ENCODE assay signal across 1 cellular context in the genomic region with DNA sequence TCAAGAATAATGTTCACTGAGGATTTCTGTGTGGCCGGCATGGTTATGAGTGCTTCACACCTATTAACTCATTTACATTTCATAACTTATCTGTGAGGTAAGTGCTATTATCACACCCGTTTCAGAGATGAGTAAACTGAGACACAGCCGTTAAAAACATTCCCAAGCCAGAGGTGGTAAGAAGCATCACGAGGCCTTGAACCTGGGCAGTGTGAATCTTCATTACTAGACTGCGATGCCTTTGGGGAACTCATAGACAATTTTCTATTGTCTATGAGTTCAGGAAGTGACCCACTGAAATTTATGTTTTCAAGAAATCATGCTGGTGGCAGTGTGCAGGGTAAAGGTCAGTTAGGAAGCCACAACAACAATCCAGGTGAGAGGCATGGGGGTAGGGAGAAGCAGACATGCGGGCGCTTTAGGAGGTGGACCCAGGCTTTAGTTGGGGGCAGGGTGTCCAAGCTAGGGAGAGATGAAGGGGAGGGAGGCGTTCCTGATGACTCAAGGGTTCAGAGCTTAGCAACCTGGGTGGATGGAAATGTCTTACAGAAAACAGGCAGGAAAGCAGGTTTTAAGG.
TF ChIP-seq lines count a peak whose summit lies in the region.

No MANE protein-coding gene starts in this region.

TF ChIP-seq in GM12878, 131 proteins besides CTCF, POLR2A, EP300 and RAD21 (continued from another document and continues in another):
- TF ChIP-seq, protein P1, sequence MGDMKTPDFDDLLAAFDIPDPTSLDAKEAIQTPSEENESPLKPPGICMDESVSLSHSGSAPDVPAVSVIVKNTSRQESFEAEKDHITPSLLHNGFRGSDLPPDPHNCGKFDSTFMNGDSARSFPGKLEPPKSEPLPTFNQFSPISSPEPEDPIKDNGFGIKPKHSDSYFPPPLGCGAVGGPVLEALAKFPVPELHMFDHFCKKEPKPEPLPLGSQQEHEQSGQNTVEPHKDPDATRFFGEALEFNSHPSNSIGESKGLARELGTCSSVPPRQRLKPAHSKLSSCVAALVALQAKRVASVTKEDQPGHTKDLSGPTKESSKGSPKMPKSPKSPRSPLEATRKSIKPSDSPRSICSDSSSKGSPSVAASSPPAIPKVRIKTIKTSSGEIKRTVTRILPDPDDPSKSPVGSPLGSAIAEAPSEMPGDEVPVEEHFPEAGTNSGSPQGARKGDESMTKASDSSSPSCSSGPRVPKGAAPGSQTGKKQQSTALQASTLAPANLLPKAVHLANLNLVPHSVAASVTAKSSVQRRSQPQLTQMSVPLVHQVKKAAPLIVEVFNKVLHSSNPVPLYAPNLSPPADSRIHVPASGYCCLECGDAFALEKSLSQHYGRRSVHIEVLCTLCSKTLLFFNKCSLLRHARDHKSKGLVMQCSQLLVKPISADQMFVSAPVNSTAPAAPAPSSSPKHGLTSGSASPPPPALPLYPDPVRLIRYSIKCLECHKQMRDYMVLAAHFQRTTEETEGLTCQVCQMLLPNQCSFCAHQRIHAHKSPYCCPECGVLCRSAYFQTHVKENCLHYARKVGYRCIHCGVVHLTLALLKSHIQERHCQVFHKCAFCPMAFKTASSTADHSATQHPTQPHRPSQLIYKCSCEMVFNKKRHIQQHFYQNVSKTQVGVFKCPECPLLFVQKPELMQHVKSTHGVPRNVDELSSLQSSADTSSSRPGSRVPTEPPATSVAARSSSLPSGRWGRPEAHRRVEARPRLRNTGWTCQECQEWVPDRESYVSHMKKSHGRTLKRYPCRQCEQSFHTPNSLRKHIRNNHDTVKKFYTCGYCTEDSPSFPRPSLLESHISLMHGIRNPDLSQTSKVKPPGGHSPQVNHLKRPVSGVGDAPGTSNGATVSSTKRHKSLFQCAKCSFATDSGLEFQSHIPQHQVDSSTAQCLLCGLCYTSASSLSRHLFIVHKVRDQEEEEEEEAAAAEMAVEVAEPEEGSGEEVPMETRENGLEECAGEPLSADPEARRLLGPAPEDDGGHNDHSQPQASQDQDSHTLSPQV (IDR thresholded peaks at IDR 0.05), result no peak
- TF ChIP-seq SUPT20H (IDR thresholded peaks at IDR 0.05; ENCODE audit: borderline replicate concordance, control insufficient read depth, low read depth, low read length) (no peak), IKZF1 (conservative IDR thresholded peaks at IDR 0.05) (peak; percentile 96), SP1 (IDR thresholded peaks at IDR 0.05; ENCODE audit: low read depth, low read length) (no peak), RUNX3 (IDR thresholded peaks at IDR 0.05; ENCODE audit: low read length) (no peak), NFYA (IDR thresholded peaks at IDR 0.05; ENCODE audit: borderline replicate concordance, low read depth, low read length) (no peak), SRF (IDR thresholded peaks at IDR 0.05; ENCODE audit: low read depth in 2 of 2, low read length in 2 of 2) (no peak), NR2F1 (conservative IDR thresholded peaks at IDR 0.05) (peak; percentile 95), NFXL1 (IDR thresholded peaks at IDR 0.05; ENCODE audit: borderline replicate concordance) (no peak), EZH2 (IDR thresholded peaks at IDR 0.05; ENCODE audit: borderline replicate concordance, control insufficient read depth, low read depth, low read length) (no peak), MTA2 (IDR thresholded peaks at IDR 0.05; ENCODE audit: low read depth) (peak; percentile 78), YY1 (IDR thresholded peaks at IDR 0.05; ENCODE audit: low read depth, low read length) (no peak), KLF5 (IDR thresholded peaks at IDR 0.05; ENCODE audit: partially characterized antibody) (no peak), ZNF274 (IDR thresholded peaks at IDR 0.05; ENCODE audit: insufficient read depth, insufficient read length) (no peak), HCFC1 (IDR thresholded peaks at IDR 0.05; ENCODE audit: low read length) (no peak), PML (IDR thresholded peaks at IDR 0.05; ENCODE audit: low read length) (no peak), BMI1 (IDR thresholded peaks at IDR 0.05; ENCODE audit: borderline replicate concordance) (peak; percentile 35; the same call in 1 of the 2 replicates), EGR1 (IDR thresholded peaks at IDR 0.05; ENCODE audit: borderline replicate concordance in 1 of 2, low read depth in 2 of 2, low read length in 2 of 2) (no peak), YBX1 (IDR thresholded peaks at IDR 0.05) (no peak), RBBP5 (conservative IDR thresholded peaks at IDR 0.05) (no peak), CREM (IDR thresholded peaks at IDR 0.05; ENCODE audit: low read depth) (no peak)
- TF ChIP-seq, protein P2, sequence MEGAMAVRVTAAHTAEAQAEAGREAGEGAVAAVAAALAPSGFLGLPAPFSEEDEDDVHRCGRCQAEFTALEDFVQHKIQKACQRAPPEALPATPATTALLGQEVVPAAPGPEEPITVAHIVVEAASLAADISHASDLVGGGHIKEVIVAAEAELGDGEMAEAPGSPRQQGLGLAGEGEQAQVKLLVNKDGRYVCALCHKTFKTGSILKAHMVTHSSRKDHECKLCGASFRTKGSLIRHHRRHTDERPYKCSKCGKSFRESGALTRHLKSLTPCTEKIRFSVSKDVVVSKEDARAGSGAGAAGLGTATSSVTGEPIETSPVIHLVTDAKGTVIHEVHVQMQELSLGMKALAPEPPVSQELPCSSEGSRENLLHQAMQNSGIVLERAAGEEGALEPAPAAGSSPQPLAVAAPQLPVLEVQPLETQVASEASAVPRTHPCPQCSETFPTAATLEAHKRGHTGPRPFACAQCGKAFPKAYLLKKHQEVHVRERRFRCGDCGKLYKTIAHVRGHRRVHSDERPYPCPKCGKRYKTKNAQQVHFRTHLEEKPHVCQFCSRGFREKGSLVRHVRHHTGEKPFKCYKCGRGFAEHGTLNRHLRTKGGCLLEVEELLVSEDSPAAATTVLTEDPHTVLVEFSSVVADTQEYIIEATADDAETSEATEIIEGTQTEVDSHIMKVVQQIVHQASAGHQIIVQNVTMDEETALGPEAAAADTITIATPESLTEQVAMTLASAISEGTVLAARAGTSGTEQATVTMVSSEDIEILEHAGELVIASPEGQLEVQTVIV (IDR thresholded peaks at IDR 0.05; ENCODE audit: borderline replicate concordance, partially characterized antibody), result no peak
- TF ChIP-seq, protein P3, sequence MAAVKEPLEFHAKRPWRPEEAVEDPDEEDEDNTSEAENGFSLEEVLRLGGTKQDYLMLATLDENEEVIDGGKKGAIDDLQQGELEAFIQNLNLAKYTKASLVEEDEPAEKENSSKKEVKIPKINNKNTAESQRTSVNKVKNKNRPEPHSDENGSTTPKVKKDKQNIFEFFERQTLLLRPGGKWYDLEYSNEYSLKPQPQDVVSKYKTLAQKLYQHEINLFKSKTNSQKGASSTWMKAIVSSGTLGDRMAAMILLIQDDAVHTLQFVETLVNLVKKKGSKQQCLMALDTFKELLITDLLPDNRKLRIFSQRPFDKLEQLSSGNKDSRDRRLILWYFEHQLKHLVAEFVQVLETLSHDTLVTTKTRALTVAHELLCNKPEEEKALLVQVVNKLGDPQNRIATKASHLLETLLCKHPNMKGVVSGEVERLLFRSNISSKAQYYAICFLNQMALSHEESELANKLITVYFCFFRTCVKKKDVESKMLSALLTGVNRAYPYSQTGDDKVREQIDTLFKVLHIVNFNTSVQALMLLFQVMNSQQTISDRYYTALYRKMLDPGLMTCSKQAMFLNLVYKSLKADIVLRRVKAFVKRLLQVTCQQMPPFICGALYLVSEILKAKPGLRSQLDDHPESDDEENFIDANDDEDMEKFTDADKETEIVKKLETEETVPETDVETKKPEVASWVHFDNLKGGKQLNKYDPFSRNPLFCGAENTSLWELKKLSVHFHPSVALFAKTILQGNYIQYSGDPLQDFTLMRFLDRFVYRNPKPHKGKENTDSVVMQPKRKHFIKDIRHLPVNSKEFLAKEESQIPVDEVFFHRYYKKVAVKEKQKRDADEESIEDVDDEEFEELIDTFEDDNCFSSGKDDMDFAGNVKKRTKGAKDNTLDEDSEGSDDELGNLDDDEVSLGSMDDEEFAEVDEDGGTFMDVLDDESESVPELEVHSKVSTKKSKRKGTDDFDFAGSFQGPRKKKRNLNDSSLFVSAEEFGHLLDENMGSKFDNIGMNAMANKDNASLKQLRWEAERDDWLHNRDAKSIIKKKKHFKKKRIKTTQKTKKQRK (IDR thresholded peaks at IDR 0.05; ENCODE audit: low read depth, low read length), result no peak
- TF ChIP-seq, protein P4, sequence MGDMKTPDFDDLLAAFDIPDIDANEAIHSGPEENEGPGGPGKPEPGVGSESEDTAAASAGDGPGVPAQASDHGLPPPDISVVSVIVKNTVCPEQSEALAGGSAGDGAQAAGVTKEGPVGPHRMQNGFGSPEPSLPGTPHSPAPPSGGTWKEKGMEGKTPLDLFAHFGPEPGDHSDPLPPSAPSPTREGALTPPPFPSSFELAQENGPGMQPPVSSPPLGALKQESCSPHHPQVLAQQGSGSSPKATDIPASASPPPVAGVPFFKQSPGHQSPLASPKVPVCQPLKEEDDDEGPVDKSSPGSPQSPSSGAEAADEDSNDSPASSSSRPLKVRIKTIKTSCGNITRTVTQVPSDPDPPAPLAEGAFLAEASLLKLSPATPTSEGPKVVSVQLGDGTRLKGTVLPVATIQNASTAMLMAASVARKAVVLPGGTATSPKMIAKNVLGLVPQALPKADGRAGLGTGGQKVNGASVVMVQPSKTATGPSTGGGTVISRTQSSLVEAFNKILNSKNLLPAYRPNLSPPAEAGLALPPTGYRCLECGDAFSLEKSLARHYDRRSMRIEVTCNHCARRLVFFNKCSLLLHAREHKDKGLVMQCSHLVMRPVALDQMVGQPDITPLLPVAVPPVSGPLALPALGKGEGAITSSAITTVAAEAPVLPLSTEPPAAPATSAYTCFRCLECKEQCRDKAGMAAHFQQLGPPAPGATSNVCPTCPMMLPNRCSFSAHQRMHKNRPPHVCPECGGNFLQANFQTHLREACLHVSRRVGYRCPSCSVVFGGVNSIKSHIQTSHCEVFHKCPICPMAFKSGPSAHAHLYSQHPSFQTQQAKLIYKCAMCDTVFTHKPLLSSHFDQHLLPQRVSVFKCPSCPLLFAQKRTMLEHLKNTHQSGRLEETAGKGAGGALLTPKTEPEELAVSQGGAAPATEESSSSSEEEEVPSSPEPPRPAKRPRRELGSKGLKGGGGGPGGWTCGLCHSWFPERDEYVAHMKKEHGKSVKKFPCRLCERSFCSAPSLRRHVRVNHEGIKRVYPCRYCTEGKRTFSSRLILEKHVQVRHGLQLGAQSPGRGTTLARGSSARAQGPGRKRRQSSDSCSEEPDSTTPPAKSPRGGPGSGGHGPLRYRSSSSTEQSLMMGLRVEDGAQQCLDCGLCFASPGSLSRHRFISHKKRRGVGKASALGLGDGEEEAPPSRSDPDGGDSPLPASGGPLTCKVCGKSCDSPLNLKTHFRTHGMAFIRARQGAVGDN (IDR thresholded peaks at IDR 0.05), result peak; percentile 68; the same call in 1 of the 2 replicates
- TF ChIP-seq, protein P5, sequence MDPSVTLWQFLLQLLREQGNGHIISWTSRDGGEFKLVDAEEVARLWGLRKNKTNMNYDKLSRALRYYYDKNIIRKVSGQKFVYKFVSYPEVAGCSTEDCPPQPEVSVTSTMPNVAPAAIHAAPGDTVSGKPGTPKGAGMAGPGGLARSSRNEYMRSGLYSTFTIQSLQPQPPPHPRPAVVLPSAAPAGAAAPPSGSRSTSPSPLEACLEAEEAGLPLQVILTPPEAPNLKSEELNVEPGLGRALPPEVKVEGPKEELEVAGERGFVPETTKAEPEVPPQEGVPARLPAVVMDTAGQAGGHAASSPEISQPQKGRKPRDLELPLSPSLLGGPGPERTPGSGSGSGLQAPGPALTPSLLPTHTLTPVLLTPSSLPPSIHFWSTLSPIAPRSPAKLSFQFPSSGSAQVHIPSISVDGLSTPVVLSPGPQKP (IDR thresholded peaks at IDR 0.05; ENCODE audit: low read depth, low read length), result no peak
- TF ChIP-seq, protein P6, sequence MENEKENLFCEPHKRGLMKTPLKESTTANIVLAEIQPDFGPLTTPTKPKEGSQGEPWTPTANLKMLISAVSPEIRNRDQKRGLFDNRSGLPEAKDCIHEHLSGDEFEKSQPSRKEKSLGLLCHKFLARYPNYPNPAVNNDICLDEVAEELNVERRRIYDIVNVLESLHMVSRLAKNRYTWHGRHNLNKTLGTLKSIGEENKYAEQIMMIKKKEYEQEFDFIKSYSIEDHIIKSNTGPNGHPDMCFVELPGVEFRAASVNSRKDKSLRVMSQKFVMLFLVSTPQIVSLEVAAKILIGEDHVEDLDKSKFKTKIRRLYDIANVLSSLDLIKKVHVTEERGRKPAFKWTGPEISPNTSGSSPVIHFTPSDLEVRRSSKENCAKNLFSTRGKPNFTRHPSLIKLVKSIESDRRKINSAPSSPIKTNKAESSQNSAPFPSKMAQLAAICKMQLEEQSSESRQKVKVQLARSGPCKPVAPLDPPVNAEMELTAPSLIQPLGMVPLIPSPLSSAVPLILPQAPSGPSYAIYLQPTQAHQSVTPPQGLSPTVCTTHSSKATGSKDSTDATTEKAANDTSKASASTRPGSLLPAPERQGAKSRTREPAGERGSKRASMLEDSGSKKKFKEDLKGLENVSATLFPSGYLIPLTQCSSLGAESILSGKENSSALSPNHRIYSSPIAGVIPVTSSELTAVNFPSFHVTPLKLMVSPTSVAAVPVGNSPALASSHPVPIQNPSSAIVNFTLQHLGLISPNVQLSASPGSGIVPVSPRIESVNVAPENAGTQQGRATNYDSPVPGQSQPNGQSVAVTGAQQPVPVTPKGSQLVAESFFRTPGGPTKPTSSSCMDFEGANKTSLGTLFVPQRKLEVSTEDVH (IDR thresholded peaks at IDR 0.05; ENCODE audit: low read depth, partially characterized antibody), result no peak
- TF ChIP-seq, protein P7, sequence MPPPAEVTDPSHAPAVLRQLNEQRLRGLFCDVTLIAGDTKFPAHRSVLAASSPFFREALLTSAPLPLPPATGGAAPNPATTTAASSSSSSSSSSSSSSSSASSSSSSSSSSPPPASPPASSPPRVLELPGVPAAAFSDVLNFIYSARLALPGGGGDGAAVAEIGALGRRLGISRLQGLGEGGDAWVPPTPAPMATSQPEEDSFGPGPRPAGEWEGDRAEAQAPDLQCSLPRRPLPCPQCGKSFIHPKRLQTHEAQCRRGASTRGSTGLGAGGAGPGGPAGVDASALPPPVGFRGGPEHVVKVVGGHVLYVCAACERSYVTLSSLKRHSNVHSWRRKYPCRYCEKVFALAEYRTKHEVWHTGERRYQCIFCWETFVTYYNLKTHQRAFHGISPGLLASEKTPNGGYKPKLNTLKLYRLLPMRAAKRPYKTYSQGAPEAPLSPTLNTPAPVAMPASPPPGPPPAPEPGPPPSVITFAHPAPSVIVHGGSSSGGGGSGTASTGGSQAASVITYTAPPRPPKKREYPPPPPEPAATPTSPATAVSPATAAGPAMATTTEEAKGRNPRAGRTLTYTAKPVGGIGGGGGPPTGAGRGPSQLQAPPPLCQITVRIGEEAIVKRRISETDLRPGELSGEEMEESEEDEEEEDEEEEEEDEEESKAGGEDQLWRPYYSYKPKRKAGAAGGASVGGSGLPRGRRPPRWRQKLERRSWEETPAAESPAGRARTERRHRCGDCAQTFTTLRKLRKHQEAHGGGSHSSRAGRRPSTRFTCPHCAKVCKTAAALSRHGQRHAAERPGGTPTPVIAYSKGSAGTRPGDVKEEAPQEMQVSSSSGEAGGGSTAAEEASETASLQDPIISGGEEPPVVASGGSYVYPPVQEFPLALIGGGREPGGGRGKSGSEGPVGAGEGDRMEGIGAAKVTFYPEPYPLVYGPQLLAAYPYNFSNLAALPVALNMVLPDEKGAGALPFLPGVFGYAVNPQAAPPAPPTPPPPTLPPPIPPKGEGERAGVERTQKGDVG (CRISPR knock-in tag; IDR thresholded peaks at IDR 0.05), result no peak
- TF ChIP-seq, protein P8, sequence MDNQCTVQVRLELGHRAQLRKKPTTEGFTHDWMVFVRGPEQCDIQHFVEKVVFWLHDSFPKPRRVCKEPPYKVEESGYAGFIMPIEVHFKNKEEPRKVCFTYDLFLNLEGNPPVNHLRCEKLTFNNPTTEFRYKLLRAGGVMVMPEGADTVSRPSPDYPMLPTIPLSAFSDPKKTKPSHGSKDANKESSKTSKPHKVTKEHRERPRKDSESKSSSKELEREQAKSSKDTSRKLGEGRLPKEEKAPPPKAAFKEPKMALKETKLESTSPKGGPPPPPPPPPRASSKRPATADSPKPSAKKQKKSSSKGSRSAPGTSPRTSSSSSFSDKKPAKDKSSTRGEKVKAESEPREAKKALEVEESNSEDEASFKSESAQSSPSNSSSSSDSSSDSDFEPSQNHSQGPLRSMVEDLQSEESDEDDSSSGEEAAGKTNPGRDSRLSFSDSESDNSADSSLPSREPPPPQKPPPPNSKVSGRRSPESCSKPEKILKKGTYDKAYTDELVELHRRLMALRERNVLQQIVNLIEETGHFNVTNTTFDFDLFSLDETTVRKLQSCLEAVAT (IDR thresholded peaks at IDR 0.05), result 0 out of 2 replicates have a peak, but pooled peaks have one; percentile 42
